In genomic region chr21:43790053-43790524, GRCh38 we compare ENCODE assay signal across 8 cellular contexts. TPM values are rescaled to one million over a fixed set of nuclear protein-coding genes. Genes with fewer than 3 reads are reported as not detected.
DNase-seq lines count a peak whose midpoint lies in the region; ATAC-seq and TF ChIP-seq lines count a peak whose summit lies in the region.

No MANE protein-coding gene starts in this region.

- no peaks in the 10 kb centered on the region for H3K9me3 ChIP-seq in cardiac muscle cell (ENCODE audit: low read depth)
- no peaks in the 10 kb centered on the region for H3K9me3 ChIP-seq in uterus

- H3K4me3 Mint-ChIP-seq in brain (peak overlapping the region; percentile 96 to 99 (median 98)), memory B cell (peak overlapping the region; percentile 95)

- H3K4me1 Mint-ChIP-seq in brain = peaks cover 21% of the 10 kb centered on the region
- H3K4me1 Mint-ChIP-seq in memory B cell = peaks cover 7% of the 10 kb centered on the region

- H3K27ac Mint-ChIP-seq in brain (peak overlapping the region; percentile 86 to 98 (median 94)), memory B cell (peak overlapping the region; percentile 75)

- peaks cover 23% of the 10 kb centered on the region for H3K36me3 ChIP-seq in cardiac muscle cell
- H3K36me3 ChIP-seq in uterus = no peaks in the 10 kb centered on the region

- no peak for TF ChIP-seq POLR2A in uterus (IDR thresholded peaks at IDR 0.05)

- ATAC-seq in left ventricle myocardium superior = no peak
- ATAC-seq in memory B cell (ENCODE audit: low read depth) = no peak
- ATAC-seq in GM18858 (IDR thresholded peaks at IDR 0.05; ENCODE audit: unreplicated experiment) = no peak

- H3K36me3 Mint-ChIP-seq in brain (peaks cover 29% of the 10 kb centered on the region), memory B cell (peaks cover 8% of the 10 kb centered on the region)

- H3K27me3 Mint-ChIP-seq in brain = peaks cover 8% of the 10 kb centered on the region
- no peaks in the 10 kb centered on the region for H3K27me3 Mint-ChIP-seq in memory B cell

- no peak overlapping the region for H3K27ac ChIP-seq in cardiac muscle cell
- H3K27ac ChIP-seq in uterus = peak overlapping the region; percentile 80 to 89

- TF ChIP-seq CTCF in cardiac muscle cell (IDR thresholded peaks at IDR 0.05; ENCODE audit: low read depth, low read length) (no peak), brain (conservative IDR thresholded peaks at IDR 0.05) (no peak), uterus (IDR thresholded peaks at IDR 0.05) (no peak)

- DNase-seq in cardiac muscle cell (ENCODE audit: low read depth in 1 of 2, low spot score in 1 of 2) (no peak), left ventricle myocardium superior (no peak), memory B cell (ENCODE audit: low spot score in 2 of 2) (no peak), uterus (no peak), A172 (ENCODE audit: low spot score) (no peak), NCI-H1930 (lab: John Stamatoyannopoulos, UW) (no peak)

- intact Hi-C loops in left ventricle myocardium superior (cut with micrococcal nuclease) = no loop called here
- intact Hi-C loops in uterus (cut with DNase I; ENCODE audit: low total_unique reads) = no loop called here

- H3K4me1 ChIP-seq in cardiac muscle cell (ENCODE audit: low read depth) (peaks cover 5% of the 10 kb centered on the region), uterus (peaks cover 6 to 7% of the 10 kb centered on the region in 2 donors)

- no peaks in the 10 kb centered on the region for H3K27me3 ChIP-seq in cardiac muscle cell
- H3K27me3 ChIP-seq in uterus = no peaks in the 10 kb centered on the region

- H3K4me3 ChIP-seq in cardiac muscle cell = peak overlapping the region; percentile 66
- peak overlapping the region; percentile 58 to 61 for H3K4me3 ChIP-seq in uterus

- H3K9me3 Mint-ChIP-seq in brain (peaks cover 0 to 6% (median 0%) of the 10 kb centered on the region in 5 experiments), memory B cell (no peaks in the 10 kb centered on the region)

RNA-seq across cellular contexts. Expression of gene RRP1, which starts 0.7 kb away (rescaled TPM):
- total RNA-seq in cardiac muscle cell (14.4 and 20.1 TPM in 2 replicates), left ventricle myocardium superior (13.5 TPM), uterus (10 to 100 TPM; 11.0 to 31.5 (median 19.5) TPM)
- polyA plus RNA-seq in cardiac muscle cell (27.8 and 32.6 TPM in 2 replicates), brain (ENCODE audit: insufficient read depth, low read depth, low replicate concordance) (27.4 TPM)
- total RNA-seq in A172 (2014; rRNA removed; shearing (Covaris generic)) = 63.7 and 77.7 TPM in 2 replicates

RNA-seq across cellular contexts. Expression of gene CSTB, which starts 14.0 kb away (rescaled TPM):
- 9.8 and 17.3 TPM in 2 replicates for total RNA-seq in cardiac muscle cell
- 58.4 and 83.3 TPM in 2 replicates for polyA plus RNA-seq in cardiac muscle cell
- 37.6 TPM for total RNA-seq in left ventricle myocardium superior
- polyA plus RNA-seq in brain (ENCODE audit: insufficient read depth, low read depth, low replicate concordance) = 63.4 TPM
- 10 to 100 TPM in 1 of 4 donors, 1 to 10 TPM in 3; 2.0 to 31.2 (median 5.6) TPM for total RNA-seq in uterus
- 106 and 145 TPM in 2 replicates for total RNA-seq in A172 (2014; rRNA removed; shearing (Covaris generic))
